ENCODE assay signal across 3 cellular contexts in the genomic region with DNA sequence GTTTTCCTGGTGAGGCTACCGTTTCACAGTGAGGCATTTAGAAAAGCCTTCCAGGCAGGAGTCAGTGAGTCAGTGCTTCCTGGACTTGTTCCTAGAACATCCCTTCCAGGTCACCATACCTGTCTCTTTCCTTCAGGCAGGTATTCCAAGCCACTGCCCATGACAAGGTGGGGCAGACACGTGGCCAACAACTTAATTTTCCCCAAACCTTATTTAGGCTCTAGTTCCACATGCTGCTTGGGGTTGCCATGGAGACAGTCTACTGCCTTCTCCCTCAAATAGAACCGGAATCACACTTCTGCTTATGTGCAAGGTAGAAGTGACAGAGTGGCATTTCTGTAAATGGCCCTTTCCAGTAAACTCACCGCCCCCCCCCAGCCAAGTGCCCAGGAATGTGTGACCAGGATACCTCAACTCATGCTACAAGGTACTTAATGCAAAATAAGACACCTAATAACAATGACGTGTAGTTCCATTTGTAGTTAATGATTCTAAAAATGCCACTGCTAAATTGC.
TF ChIP-seq lines count a peak whose summit lies in the region.

No MANE protein-coding gene starts in this region.

TF ChIP-seq in SK-N-SH treated with all-trans-retinoic acid at 6 μM for 48 hours, 23 proteins besides CTCF, POLR2A, EP300 and RAD21:
- TF ChIP-seq, protein P1, sequence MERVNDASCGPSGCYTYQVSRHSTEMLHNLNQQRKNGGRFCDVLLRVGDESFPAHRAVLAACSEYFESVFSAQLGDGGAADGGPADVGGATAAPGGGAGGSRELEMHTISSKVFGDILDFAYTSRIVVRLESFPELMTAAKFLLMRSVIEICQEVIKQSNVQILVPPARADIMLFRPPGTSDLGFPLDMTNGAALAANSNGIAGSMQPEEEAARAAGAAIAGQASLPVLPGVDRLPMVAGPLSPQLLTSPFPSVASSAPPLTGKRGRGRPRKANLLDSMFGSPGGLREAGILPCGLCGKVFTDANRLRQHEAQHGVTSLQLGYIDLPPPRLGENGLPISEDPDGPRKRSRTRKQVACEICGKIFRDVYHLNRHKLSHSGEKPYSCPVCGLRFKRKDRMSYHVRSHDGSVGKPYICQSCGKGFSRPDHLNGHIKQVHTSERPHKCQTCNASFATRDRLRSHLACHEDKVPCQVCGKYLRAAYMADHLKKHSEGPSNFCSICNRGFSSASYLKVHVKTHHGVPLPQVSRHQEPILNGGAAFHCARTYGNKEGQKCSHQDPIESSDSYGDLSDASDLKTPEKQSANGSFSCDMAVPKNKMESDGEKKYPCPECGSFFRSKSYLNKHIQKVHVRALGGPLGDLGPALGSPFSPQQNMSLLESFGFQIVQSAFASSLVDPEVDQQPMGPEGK (CRISPR knock-in tag; IDR thresholded peaks at IDR 0.05; ENCODE audit: borderline replicate concordance), result no peak
- TF ChIP-seq CREB5 (CRISPR knock-in tag; IDR thresholded peaks at IDR 0.05; ENCODE audit: low read depth) (no peak), ESRRG (CRISPR knock-in tag; IDR thresholded peaks at IDR 0.05) (no peak), PPARA (CRISPR knock-in tag; IDR thresholded peaks at IDR 0.05; ENCODE audit: borderline replicate concordance) (no peak), CSDC2 (CRISPR knock-in tag; IDR thresholded peaks at IDR 0.05) (no peak), ZFP30 (CRISPR knock-in tag; IDR thresholded peaks at IDR 0.05) (no peak)
TF ChIP-seq in SK-N-SH treated with all-trans-retinoic acid at 6 μM for 48 hours: peak in this region for 0.

TF ChIP-seq in SK-N-SH, 30 proteins besides CTCF, POLR2A, EP300 and RAD21 (continued from another document):
- TF ChIP-seq POLR2AphosphoS5 (IDR thresholded peaks at IDR 0.05; ENCODE audit: low read depth, low read length), result no peak
- TF ChIP-seq TCF12 (IDR thresholded peaks at IDR 0.05), result no peak
- no peak for TF ChIP-seq RCOR1 (IDR thresholded peaks at IDR 0.05; ENCODE audit: low read length)
- TF ChIP-seq EZH2phosphoT487 (IDR thresholded peaks at IDR 0.05; ENCODE audit: borderline replicate concordance, low read depth), result no peak
- TF ChIP-seq PBX3 (IDR thresholded peaks at IDR 0.05), result no peak
- no peak for TF ChIP-seq CHD2 (IDR thresholded peaks at IDR 0.05; ENCODE audit: low read length, partially characterized antibody)
- TF ChIP-seq, protein P2, sequence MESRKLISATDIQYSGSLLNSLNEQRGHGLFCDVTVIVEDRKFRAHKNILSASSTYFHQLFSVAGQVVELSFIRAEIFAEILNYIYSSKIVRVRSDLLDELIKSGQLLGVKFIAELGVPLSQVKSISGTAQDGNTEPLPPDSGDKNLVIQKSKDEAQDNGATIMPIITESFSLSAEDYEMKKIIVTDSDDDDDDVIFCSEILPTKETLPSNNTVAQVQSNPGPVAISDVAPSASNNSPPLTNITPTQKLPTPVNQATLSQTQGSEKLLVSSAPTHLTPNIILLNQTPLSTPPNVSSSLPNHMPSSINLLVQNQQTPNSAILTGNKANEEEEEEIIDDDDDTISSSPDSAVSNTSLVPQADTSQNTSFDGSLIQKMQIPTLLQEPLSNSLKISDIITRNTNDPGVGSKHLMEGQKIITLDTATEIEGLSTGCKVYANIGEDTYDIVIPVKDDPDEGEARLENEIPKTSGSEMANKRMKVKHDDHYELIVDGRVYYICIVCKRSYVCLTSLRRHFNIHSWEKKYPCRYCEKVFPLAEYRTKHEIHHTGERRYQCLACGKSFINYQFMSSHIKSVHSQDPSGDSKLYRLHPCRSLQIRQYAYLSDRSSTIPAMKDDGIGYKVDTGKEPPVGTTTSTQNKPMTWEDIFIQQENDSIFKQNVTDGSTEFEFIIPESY (IDR thresholded peaks at IDR 0.05; ENCODE audit: borderline replicate concordance, low read depth), result no peak
- TF ChIP-seq SIN3A (IDR thresholded peaks at IDR 0.05; ENCODE audit: borderline replicate concordance, low read depth, low read length), result no peak
- TF ChIP-seq MXI1 (IDR thresholded peaks at IDR 0.05; ENCODE audit: low read depth, low read length), result no peak
- TF ChIP-seq MAX (IDR thresholded peaks at IDR 0.05; ENCODE audit: low read depth), result no peak
- TF ChIP-seq, protein P3, sequence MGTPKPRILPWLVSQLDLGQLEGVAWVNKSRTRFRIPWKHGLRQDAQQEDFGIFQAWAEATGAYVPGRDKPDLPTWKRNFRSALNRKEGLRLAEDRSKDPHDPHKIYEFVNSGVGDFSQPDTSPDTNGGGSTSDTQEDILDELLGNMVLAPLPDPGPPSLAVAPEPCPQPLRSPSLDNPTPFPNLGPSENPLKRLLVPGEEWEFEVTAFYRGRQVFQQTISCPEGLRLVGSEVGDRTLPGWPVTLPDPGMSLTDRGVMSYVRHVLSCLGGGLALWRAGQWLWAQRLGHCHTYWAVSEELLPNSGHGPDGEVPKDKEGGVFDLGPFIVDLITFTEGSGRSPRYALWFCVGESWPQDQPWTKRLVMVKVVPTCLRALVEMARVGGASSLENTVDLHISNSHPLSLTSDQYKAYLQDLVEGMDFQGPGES (IDR thresholded peaks at IDR 0.05; ENCODE audit: low read depth, low read length), result no peak
- no peak for TF ChIP-seq SMC3 (IDR thresholded peaks at IDR 0.05; ENCODE audit: low read depth, low read length)

TF ChIP-seq in HepG2, 621 proteins besides CTCF, POLR2A, EP300 and RAD21 (continued from another document):
- TF ChIP-seq, protein P4, sequence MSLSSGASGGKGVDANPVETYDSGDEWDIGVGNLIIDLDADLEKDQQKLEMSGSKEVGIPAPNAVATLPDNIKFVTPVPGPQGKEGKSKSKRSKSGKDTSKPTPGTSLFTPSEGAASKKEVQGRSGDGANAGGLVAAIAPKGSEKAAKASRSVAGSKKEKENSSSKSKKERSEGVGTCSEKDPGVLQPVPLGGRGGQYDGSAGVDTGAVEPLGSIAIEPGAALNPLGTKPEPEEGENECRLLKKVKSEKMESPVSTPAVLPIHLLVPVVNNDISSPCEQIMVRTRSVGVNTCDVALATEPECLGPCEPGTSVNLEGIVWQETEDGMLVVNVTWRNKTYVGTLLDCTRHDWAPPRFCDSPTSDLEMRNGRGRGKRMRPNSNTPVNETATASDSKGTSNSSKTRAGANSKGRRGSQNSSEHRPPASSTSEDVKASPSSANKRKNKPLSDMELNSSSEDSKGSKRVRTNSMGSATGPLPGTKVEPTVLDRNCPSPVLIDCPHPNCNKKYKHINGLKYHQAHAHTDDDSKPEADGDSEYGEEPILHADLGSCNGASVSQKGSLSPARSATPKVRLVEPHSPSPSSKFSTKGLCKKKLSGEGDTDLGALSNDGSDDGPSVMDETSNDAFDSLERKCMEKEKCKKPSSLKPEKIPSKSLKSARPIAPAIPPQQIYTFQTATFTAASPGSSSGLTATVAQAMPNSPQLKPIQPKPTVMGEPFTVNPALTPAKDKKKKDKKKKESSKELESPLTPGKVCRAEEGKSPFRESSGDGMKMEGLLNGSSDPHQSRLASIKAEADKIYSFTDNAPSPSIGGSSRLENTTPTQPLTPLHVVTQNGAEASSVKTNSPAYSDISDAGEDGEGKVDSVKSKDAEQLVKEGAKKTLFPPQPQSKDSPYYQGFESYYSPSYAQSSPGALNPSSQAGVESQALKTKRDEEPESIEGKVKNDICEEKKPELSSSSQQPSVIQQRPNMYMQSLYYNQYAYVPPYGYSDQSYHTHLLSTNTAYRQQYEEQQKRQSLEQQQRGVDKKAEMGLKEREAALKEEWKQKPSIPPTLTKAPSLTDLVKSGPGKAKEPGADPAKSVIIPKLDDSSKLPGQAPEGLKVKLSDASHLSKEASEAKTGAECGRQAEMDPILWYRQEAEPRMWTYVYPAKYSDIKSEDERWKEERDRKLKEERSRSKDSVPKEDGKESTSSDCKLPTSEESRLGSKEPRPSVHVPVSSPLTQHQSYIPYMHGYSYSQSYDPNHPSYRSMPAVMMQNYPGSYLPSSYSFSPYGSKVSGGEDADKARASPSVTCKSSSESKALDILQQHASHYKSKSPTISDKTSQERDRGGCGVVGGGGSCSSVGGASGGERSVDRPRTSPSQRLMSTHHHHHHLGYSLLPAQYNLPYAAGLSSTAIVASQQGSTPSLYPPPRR (CRISPR knock-in tag; IDR thresholded peaks at IDR 0.05; ENCODE audit: borderline replicate concordance), result no peak
- no peak for TF ChIP-seq SIX1 (CRISPR knock-in tag; IDR thresholded peaks at IDR 0.05; ENCODE audit: borderline replicate concordance)
- TF ChIP-seq ZNF672 (CRISPR knock-in tag; IDR thresholded peaks at IDR 0.05), result no peak
- no peak for TF ChIP-seq ZNF670 (CRISPR knock-in tag; IDR thresholded peaks at IDR 0.05; ENCODE audit: borderline replicate concordance)
TF ChIP-seq in HepG2: peak in this region for 0.
